ENCODE assay signal across 8 cellular contexts in genomic region chr5:75510417-75510835, GRCh38. TPM values are rescaled to one million over a fixed set of nuclear protein-coding genes. Genes with fewer than 3 reads are reported as not detected.
DNase-seq lines count a peak whose midpoint lies in the region; ATAC-seq lines count a peak whose summit lies in the region.

No MANE protein-coding gene starts in this region.

- DNase-seq in activated naive CD4-positive, alpha-beta T cell treated with anti-CD3 and anti-CD28 coated beads, Interleukin-2, amount 10 ng/mL, durations not matched to agents 7 days and 5 days, result no peak
- DNase-seq in activated naive CD4-positive, alpha-beta T cell treated with Interleukin-2 at 50 U/mL for 16 hours, result no peak
- DNase-seq in amniotic epithelial cell (ENCODE audit: low read depth) (peak; percentile 35), NCI-H526 treated with DMSO at 0.1 percent for 48 hours (lab: John Stamatoyannopoulos, UW) (no peak)

- H3K36me3 ChIP-seq in HUES6 (ENCODE audit: control insufficient read depth, insufficient read depth, low read length), result no peaks in the 10 kb centered on the region
- H3K36me3 ChIP-seq in skeletal muscle tissue (ENCODE audit: control insufficient read depth in 3 of 3, insufficient read depth in 3 of 3, low read length in 3 of 3), result no peaks in the 10 kb centered on the region

- H3K27ac Mint-ChIP-seq in activated naive CD4-positive, alpha-beta T cell treated with anti-CD3 and anti-CD28 coated beads, Interleukin-2, amount 10 ng/mL, durations not matched to agents 7 days and 5 days, result peak overlapping the region; percentile 92

- H3K27ac ChIP-seq in HUES6 (ENCODE audit: low read depth, low read length) (peak overlapping the region; percentile 85; the same call in 1 of the 2 replicates), skeletal muscle tissue (ENCODE audit: low read depth, low read length) (peak overlapping the region; percentile 93)

- peak overlapping the region; percentile 82 for H3K4me3 ChIP-seq in HUES6 (ENCODE audit: low read depth, low read length)
- peak overlapping the region; percentile 87 for H3K4me3 ChIP-seq in iPS-11a (ENCODE audit: low read depth, low read length)
- H3K4me3 ChIP-seq in skeletal muscle tissue (ENCODE audit: low read length in 3 of 3), result peak overlapping the region; percentile 84 to 95 (median 84)

- peaks cover 53% of the 10 kb centered on the region for H3K4me1 Mint-ChIP-seq in activated naive CD4-positive, alpha-beta T cell treated with anti-CD3 and anti-CD28 coated beads, Interleukin-2, amount 10 ng/mL, durations not matched to agents 7 days and 5 days

- H3K27me3 Mint-ChIP-seq in activated naive CD4-positive, alpha-beta T cell treated with anti-CD3 and anti-CD28 coated beads, Interleukin-2, amount 10 ng/mL, durations not matched to agents 7 days and 5 days, result no peaks in the 10 kb centered on the region

- H3K9ac ChIP-seq in HUES6 (ENCODE audit: low read length), result peak overlapping the region; percentile 85
- H3K9ac ChIP-seq in skeletal muscle tissue (ENCODE audit: low read depth in 1 of 3, low read length in 3 of 3), result peak overlapping the region; percentile 88 to 92 (median 89)

- CTCF ChIA-PET in activated naive CD4-positive, alpha-beta T cell treated with anti-CD3 and anti-CD28 coated beads, Interleukin-2, amount 10 ng/mL, durations not matched to agents 7 days and 5 days (lab: Charles Lee), result interaction anchor here (1.0 to 1.6 kb wide), 3 partner anchors 21 to 170 kb away, joined by 3 to 6 read pairs (median 3); no protein-coding TSS in a partner anchor

- ATAC-seq in HG03108 (IDR thresholded peaks at IDR 0.05; ENCODE audit: unreplicated experiment), result no peak

- no peaks in the 10 kb centered on the region for H3K9me3 Mint-ChIP-seq in activated naive CD4-positive, alpha-beta T cell treated with anti-CD3 and anti-CD28 coated beads, Interleukin-2, amount 10 ng/mL, durations not matched to agents 7 days and 5 days

- H3K9me3 ChIP-seq in HUES6 (ENCODE audit: control insufficient read depth, insufficient read depth, low read depth, low read length) (no peaks in the 10 kb centered on the region), skeletal muscle tissue (ENCODE audit: control insufficient read depth in 3 of 3, low read length in 3 of 3) (no peaks in the 10 kb centered on the region)

- H3K27me3 ChIP-seq in HUES6 (ENCODE audit: control insufficient read depth, insufficient read depth, low read length), result no peaks in the 10 kb centered on the region
- H3K27me3 ChIP-seq in skeletal muscle tissue (ENCODE audit: control insufficient read depth in 3 of 3, insufficient read depth in 3 of 3, low read length in 3 of 3), result no peaks in the 10 kb centered on the region

- peak overlapping the region; percentile 89 for H3K4me3 Mint-ChIP-seq in activated naive CD4-positive, alpha-beta T cell treated with anti-CD3 and anti-CD28 coated beads, Interleukin-2, amount 10 ng/mL, durations not matched to agents 7 days and 5 days

- H3K4me1 ChIP-seq in HUES6 (ENCODE audit: control insufficient read depth, insufficient read depth, low read length) (no peaks in the 10 kb centered on the region), skeletal muscle tissue (ENCODE audit: control insufficient read depth in 3 of 3, insufficient read depth in 3 of 3, low read length in 3 of 3) (peaks cover 4 to 30% (median 13%) of the 10 kb centered on the region in 3 donors)

- H3K36me3 Mint-ChIP-seq in activated naive CD4-positive, alpha-beta T cell treated with anti-CD3 and anti-CD28 coated beads, Interleukin-2, amount 10 ng/mL, durations not matched to agents 7 days and 5 days, result peaks cover 14% of the 10 kb centered on the region

RNA-seq across cellular contexts. Expression of gene CERT1, which starts 1.0 kb away (rescaled TPM):
- total RNA-seq in skeletal muscle tissue, result 36.5 TPM

RNA-seq across cellular contexts. Expression of gene POLK, which starts 1.3 kb away (rescaled TPM):
- total RNA-seq in skeletal muscle tissue, result 20.4 TPM
